In genomic region chr19:16495982-16496612, GRCh38 we compare ENCODE assay signal across 8 cellular contexts. TPM values are rescaled to one million over a fixed set of nuclear protein-coding genes. Genes with fewer than 3 reads are reported as not detected.
DNase-seq lines count a peak whose midpoint lies in the region; ATAC-seq and TF ChIP-seq lines count a peak whose summit lies in the region.

TSS of gene C19orf44 (plus strand) at chr19:16496394. CDS start at chr19:16500793, 4,399 bp downstream.
TSS of gene CALR3 (minus strand) at chr19:16496167. CDS start at chr19:16496129, 38 bp downstream.

- H3K4me2 ChIP-seq in BLaER1 treated with 17β-estradiol and CSF1 and Interleukin-3, amounts not matched to agents 10 nM and 100 nM: peak within 1 kb of the TSS; percentile 79 to 97 (median 88)

- peaks cover 0 to 8% (median 4%) of the 10 kb centered on the region in 11 experiments; a peak in 12 of 22 replicates for H3K36me3 ChIP-seq in BLaER1 treated with 17β-estradiol and CSF1 and Interleukin-3, amounts not matched to agents 10 nM and 100 nM

- intact Hi-C loops in activated CD4-positive, alpha-beta T cell treated with anti-CD3 and anti-CD28 coated beads, Interleukin-2, amount 10 ng/mL, durations not matched to agents 24 days and 14 days (cut with micrococcal nuclease): loop anchor here (1.0 to 2.0 kb wide), 4 partner anchors 24 to 132 kb away; partner anchors contain the start of genes CHERP and MED26
- intact Hi-C loops in left colon (cut with DNase I, micrococcal nuclease): no loop called here

- H3K36me3 Mint-ChIP-seq in activated CD4-positive, alpha-beta T cell treated with anti-CD3 and anti-CD28 coated beads, Interleukin-2, amount 10 ng/mL, durations not matched to agents 24 days and 14 days (ENCODE audit: low read depth): no peaks in the 10 kb centered on the region

- peak within 1 kb of the TSS; percentile 43 to 77 (median 67); a peak in 20 of 22 replicates for H3K27ac ChIP-seq in BLaER1 treated with 17β-estradiol and CSF1 and Interleukin-3, amounts not matched to agents 10 nM and 100 nM
- peak within 1 kb of the TSS; percentile 38 to 88 for H3K27ac ChIP-seq in coronary artery

- no peaks in the 10 kb centered on the region for H4K20me1 ChIP-seq in BLaER1 treated with 17β-estradiol and CSF1 and Interleukin-3, amounts not matched to agents 10 nM and 100 nM

- DNase-seq in NCI-H526 (lab: John Stamatoyannopoulos, UW) (peak; percentile 91 to 97), coronary artery (ENCODE audit: low spot score) (peak; percentile 99), left colon (peak; percentile 98)
- peak; percentile 99 for DNase-seq in activated CD4-positive, alpha-beta T cell treated with anti-CD3 and anti-CD28 coated beads, Interleukin-2, amount 10 ng/mL, durations not matched to agents 24 days and 14 days
- DNase-seq in stimulated activated CD4-positive, alpha-beta T cell treated with anti-CD3 and anti-CD28 coated beads, Interleukin-1b, Interleukin-23, amount 100 ng/mL, for 4 hours (ENCODE audit: low read depth in 2 of 2): peak; percentile 90 to 95

- peak within 1 kb of the TSS; percentile 93 for H3K27ac Mint-ChIP-seq in activated CD4-positive, alpha-beta T cell treated with anti-CD3 and anti-CD28 coated beads, Interleukin-2, amount 10 ng/mL, durations not matched to agents 24 days and 14 days

- peak within 1 kb of the TSS; percentile 66 to 82 (median 76) for H3K9ac ChIP-seq in BLaER1 treated with 17β-estradiol and CSF1 and Interleukin-3, amounts not matched to agents 10 nM and 100 nM

- no peaks in the 10 kb centered on the region for H3K9me3 ChIP-seq in BLaER1 treated with 17β-estradiol and CSF1 and Interleukin-3, amounts not matched to agents 10 nM and 100 nM (replicated peaks in 1 of 11)

- no peaks in the 10 kb centered on the region for H3K27me3 ChIP-seq in BLaER1 treated with 17β-estradiol and CSF1 and Interleukin-3, amounts not matched to agents 10 nM and 100 nM

- peak within 1 kb of the TSS; percentile 65 to 81 (median 74) for H3K4me3 ChIP-seq in BLaER1 treated with 17β-estradiol and CSF1 and Interleukin-3, amounts not matched to agents 10 nM and 100 nM
- H3K4me3 ChIP-seq in coronary artery: peak within 1 kb of the TSS; percentile 94

- H3K4me1 Mint-ChIP-seq in activated CD4-positive, alpha-beta T cell treated with anti-CD3 and anti-CD28 coated beads, Interleukin-2, amount 10 ng/mL, durations not matched to agents 24 days and 14 days: peaks cover 14% of the 10 kb centered on the region

- H3K4me3 Mint-ChIP-seq in activated CD4-positive, alpha-beta T cell treated with anti-CD3 and anti-CD28 coated beads, Interleukin-2, amount 10 ng/mL, durations not matched to agents 24 days and 14 days: peak within 1 kb of the TSS; percentile 96

- no peak for TF ChIP-seq CTCF in coronary artery (IDR thresholded peaks at IDR 0.05)

- ATAC-seq in GM19328 (IDR thresholded peaks at IDR 0.05; ENCODE audit: unreplicated experiment) (peak; percentile 98), HG03469 (IDR thresholded peaks at IDR 0.05; ENCODE audit: unreplicated experiment) (peak; percentile 91), left colon (peak; percentile 95)

- H3K9me3 Mint-ChIP-seq in activated CD4-positive, alpha-beta T cell treated with anti-CD3 and anti-CD28 coated beads, Interleukin-2, amount 10 ng/mL, durations not matched to agents 24 days and 14 days: no peaks in the 10 kb centered on the region

- H3K4me1 ChIP-seq in BLaER1 treated with 17β-estradiol and CSF1 and Interleukin-3, amounts not matched to agents 10 nM and 100 nM: peaks cover 10 to 27% (median 21%) of the 10 kb centered on the region in 10 experiments

- H3K27me3 Mint-ChIP-seq in activated CD4-positive, alpha-beta T cell treated with anti-CD3 and anti-CD28 coated beads, Interleukin-2, amount 10 ng/mL, durations not matched to agents 24 days and 14 days: no peaks in the 10 kb centered on the region

RNA-seq across cellular contexts. Expression of gene C19orf44, which starts in this region (rescaled TPM):
- total RNA-seq in activated CD4-positive, alpha-beta T cell treated with anti-CD3 and anti-CD28 coated beads, Interleukin-2, amount 10 ng/mL, durations not matched to agents 24 days and 14 days: 4.9 and 5.4 TPM in 2 replicates
- total RNA-seq in left colon: 1 to 10 TPM; 1.4 to 2.4 TPM

RNA-seq across cellular contexts. Expression of gene CALR3, which starts in this region (rescaled TPM):
- total RNA-seq in activated CD4-positive, alpha-beta T cell treated with anti-CD3 and anti-CD28 coated beads, Interleukin-2, amount 10 ng/mL, durations not matched to agents 24 days and 14 days: not detected in 2 replicates
- total RNA-seq in left colon: not detected

Comparison
In these comparisons a context has a peak if more than half of its experiments do, and no peak if none do; other contexts are left out.
1. Peak in every context shown above with its lines: DNase-seq, ATAC-seq, H3K4me3 ChIP-seq and H3K27ac ChIP-seq.